9 cellular contexts compared by ENCODE assay signal in the genomic region with DNA sequence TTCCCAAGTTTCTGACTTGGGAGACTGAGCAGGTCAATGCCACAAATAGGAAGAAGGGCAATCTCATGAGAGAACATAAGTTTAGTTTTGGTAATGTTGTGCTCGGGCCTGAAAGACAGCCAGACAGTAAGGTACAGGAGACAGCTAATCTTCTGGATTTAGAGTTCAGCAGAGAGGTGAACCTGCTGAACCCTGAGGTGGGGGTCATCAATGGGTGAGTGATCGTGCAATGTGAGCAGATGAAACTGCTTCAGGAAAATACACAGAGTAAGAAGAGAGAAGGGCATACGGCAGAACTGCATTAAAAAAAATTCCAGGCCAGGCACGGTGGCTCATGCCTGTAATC. TPM values are rescaled to one million over a fixed set of nuclear protein-coding genes. Genes with fewer than 3 reads are reported as not detected.
DNase-seq lines count a peak whose midpoint lies in the region; ATAC-seq, FAIRE-seq and TF ChIP-seq lines count a peak whose summit lies in the region.
"Had no signal": no experiment of that assay in that cellular context is flagged by ENCODE, and none has a peak within 500 bp of the region (broad histone marks: within the 10 kb centered on the region; RNA-seq: fewer than 3 reads in every experiment).

No MANE protein-coding gene starts in this region.

- H3K4me1 ChIP-seq in breast epithelium, result no peaks in the 10 kb centered on the region
- H3K4me1 ChIP-seq: body of pancreas had no signal

- peak overlapping the region; percentile 11 for H3K27ac Mint-ChIP-seq in progenitor cell of endocrine pancreas

- H3K27me3 Mint-ChIP-seq in progenitor cell of endocrine pancreas, result no peaks in the 10 kb centered on the region

- peak overlapping the region; percentile 85 to 88 for H3K27ac ChIP-seq in breast epithelium

- H3K27me3 ChIP-seq in breast epithelium, result no peaks in the 10 kb centered on the region
- H3K27me3 ChIP-seq: body of pancreas had no signal

- DNase-seq in GM18507 (ENCODE audit: extremely low spot score, insufficient read length, low read depth), result no peak
- DNase-seq in breast epithelium (ENCODE audit: low spot score in 2 of 2), result no peak
- no peak for DNase-seq in progenitor cell of endocrine pancreas (ENCODE audit: low spot score, unreplicated experiment)
- no peak for DNase-seq in NCI-H1105 treated with DMSO at 0.1 percent for 48 hours (lab: John Stamatoyannopoulos, UW)
- no peak for DNase-seq in GM03348 (ENCODE audit: low spot score)
- DNase-seq in activated CD4-positive, CD25-positive, alpha-beta regulatory T cell (lab: John Stamatoyannopoulos, UW), result no peak
- DNase-seq in foreskin fibroblast, result no peak
- DNase-seq: body of pancreas had no signal

- ATAC-seq in HG03139 (IDR thresholded peaks at IDR 0.05; ENCODE audit: unreplicated experiment), result peak; percentile 10
- ATAC-seq: body of pancreas had no signal

- no peaks in the 10 kb centered on the region for H3K4me1 Mint-ChIP-seq in progenitor cell of endocrine pancreas (ENCODE audit: low read depth)

- TF ChIP-seq CTCF in breast epithelium (IDR thresholded peaks at IDR 0.05), result no peak
- TF ChIP-seq CTCF in progenitor cell of endocrine pancreas (IDR thresholded peaks at IDR 0.05; ENCODE audit: unreplicated experiment), result no peak
- no peak for TF ChIP-seq CTCF in foreskin fibroblast (IDR thresholded peaks at IDR 0.05; ENCODE audit: low read depth, low read length)

- no peak for TF ChIP-seq POLR2A in breast epithelium (IDR thresholded peaks at IDR 0.05)

- no peak overlapping the region for H3K4me3 Mint-ChIP-seq in progenitor cell of endocrine pancreas (ENCODE audit: low read depth)

- peaks cover 11% of the 10 kb centered on the region for H3K36me3 Mint-ChIP-seq in progenitor cell of endocrine pancreas (ENCODE audit: insufficient read depth)

- no peaks in the 10 kb centered on the region for H3K36me3 ChIP-seq in breast epithelium

- peak; percentile 18 for FAIRE-seq in GM18507 (lab: Jason Lieb, UNC)

- intact Hi-C loops in breast epithelium (cut with DNase I; ENCODE audit: low total_unique reads), result no loop called here

- no peaks in the 10 kb centered on the region for H3K9me3 Mint-ChIP-seq in progenitor cell of endocrine pancreas (ENCODE audit: low read depth)

- no peak overlapping the region for H3K4me3 ChIP-seq in breast epithelium
- H3K4me3 ChIP-seq in foreskin fibroblast (ENCODE audit: low read depth in 1 of 2, low read length in 2 of 2), result no peak overlapping the region
- H3K4me3 ChIP-seq: body of pancreas had no signal

- H3K9me3 ChIP-seq in breast epithelium, result no peaks in the 10 kb centered on the region
- H3K9me3 ChIP-seq: body of pancreas had no signal

RNA-seq across cellular contexts. Expression of a gene that starts 23.3 kb away (rescaled TPM):
- total RNA-seq in breast epithelium (10 to 100 TPM; 26.3 to 36.4 (median 35.7) TPM), progenitor cell of endocrine pancreas (29.0 and 30.4 TPM in 2 replicates)

RNA-seq across cellular contexts. Expression of a gene that starts 36.2 kb away (rescaled TPM):
- total RNA-seq in breast epithelium (10 to 100 TPM; 56.5 to 61.6 (median 56.7) TPM), progenitor cell of endocrine pancreas (42.3 and 50.8 TPM in 2 replicates)
